8 cellular contexts compared by ENCODE assay signal in genomic region chr2:85611705-85612587, GRCh38. TPM values are rescaled to one million over a fixed set of nuclear protein-coding genes. Genes with fewer than 3 reads are reported as not detected.
DNase-seq lines count a peak whose midpoint lies in the region; ATAC-seq and TF ChIP-seq lines count a peak whose summit lies in the region.

Gene C2orf68, minus strand, starts transcription at chr2:85612066. Its CDS starts 82 bp downstream, at chr2:85611984.

- peak; percentile 91 for DNase-seq in ACHN
- DNase-seq in NCI-H2196 treated with DMSO at 0.1 percent for 48 hours (lab: John Stamatoyannopoulos, UW; ENCODE audit: unreplicated experiment) = peak; percentile 53
- peak; percentile 79 for DNase-seq in mammary epithelial cell
- DNase-seq in iPS-NIHi7 (ENCODE audit: extremely low spot score) = peak; percentile 95
- peak; percentile 65 for DNase-seq in smooth muscle cell (lab: John Stamatoyannopoulos, UW; ENCODE audit: unreplicated experiment)

- H3K4me2 ChIP-seq in mammary epithelial cell (ENCODE audit: insufficient read depth, low read depth, low read length) (peak within 1 kb of the TSS; percentile 89), smooth muscle cell (peak within 1 kb of the TSS; percentile 92)

- peaks cover 29% of the 10 kb centered on the region for H3F3A ChIP-seq in smooth muscle cell (ENCODE audit: low read depth)

- peak within 1 kb of the TSS; percentile 80 for H3K4me3 ChIP-seq in WI38 (ENCODE audit: low read depth, low read length)
- H3K4me3 ChIP-seq in mammary epithelial cell (replicated peaks in 1 of 3; ENCODE audit: insufficient read depth in 1 of 3, low read depth in 2 of 3, low read length in 3 of 3) = peak within 1 kb of the TSS; percentile 60 to 92 (median 78)
- H3K4me3 ChIP-seq in smooth muscle cell = peak within 1 kb of the TSS; percentile 74

- 26% methylated on average over 19 of the region's 73 CpGs for WGBS in mammary epithelial cell (ENCODE audit: low coverage, missing lambda C conversion rate)
- WGBS in smooth muscle cell (ENCODE audit: low lambda C conversion rate) = 9% methylated on average over 72 of the region's 73 CpGs

- H3K79me2 ChIP-seq in mammary epithelial cell (ENCODE audit: insufficient read depth, low read length) = peaks cover 32% of the 10 kb centered on the region
- H3K79me2 ChIP-seq in smooth muscle cell (ENCODE audit: low read depth) = peaks cover 33% of the 10 kb centered on the region

- H3K4me1 ChIP-seq in mammary epithelial cell (ENCODE audit: insufficient read depth, low read length) (peaks cover 10% of the 10 kb centered on the region), smooth muscle cell (ENCODE audit: low read depth) (peaks cover 2% of the 10 kb centered on the region)

- H3K9ac ChIP-seq in mammary epithelial cell (ENCODE audit: insufficient read depth, low read length) (peak within 1 kb of the TSS; percentile 34), smooth muscle cell (ENCODE audit: low read depth) (peak within 1 kb of the TSS; percentile 70)

- H2AFZ ChIP-seq in mammary epithelial cell (ENCODE audit: low read depth, low read length) = peak within 1 kb of the TSS; percentile 92
- H2AFZ ChIP-seq in smooth muscle cell (ENCODE audit: low read depth) = peak within 1 kb of the TSS; percentile 82

- TSS peak; percentile 88 for BruUV-seq in mammary epithelial cell (replicated peaks; lab: Mats Ljungman, UMichigan)

- TF ChIP-seq POLR2A in GM18526 (IDR thresholded peaks at IDR 0.05; ENCODE audit: extremely low read depth, insufficient read length) = peak; percentile 73

- in situ Hi-C loops in ACHN (cut with HindIII; ENCODE audit: low pct_ligation_motif_present, low pct_unique_long_range_greater_than_20kb, low sequenced_read_pairs) (no loop called here), mammary epithelial cell (cut with MboI; ENCODE audit: low sequenced_read_pairs in 2 of 2) (no loop called here)

- H3K27ac ChIP-seq in mammary epithelial cell (ENCODE audit: insufficient read depth, low read depth, low read length) (peak within 1 kb of the TSS; percentile 66), smooth muscle cell (ENCODE audit: low read depth) (peak within 1 kb of the TSS; percentile 77)

- H3K9me3 ChIP-seq in mammary epithelial cell (replicated peaks; ENCODE audit: insufficient read depth, low read length) = no peaks in the 10 kb centered on the region
- H3K9me3 ChIP-seq in smooth muscle cell (replicated peaks; ENCODE audit: low read depth) = no peaks in the 10 kb centered on the region

- ATAC-seq in HG03064 (IDR thresholded peaks at IDR 0.05; ENCODE audit: low read depth, unreplicated experiment) = peak; percentile 66

- no peaks in the 10 kb centered on the region for H3K27me3 ChIP-seq in mammary epithelial cell (ENCODE audit: insufficient read depth, low read length)
- no peaks in the 10 kb centered on the region for H3K27me3 ChIP-seq in smooth muscle cell (ENCODE audit: low read depth)

- H4K20me1 ChIP-seq in mammary epithelial cell (ENCODE audit: insufficient read depth, low read length) (no peaks in the 10 kb centered on the region), smooth muscle cell (ENCODE audit: low read depth) (peaks cover 9% of the 10 kb centered on the region)

- CTCF ChIA-PET in mammary epithelial cell (lab: Charles Lee; ENCODE audit: low non-redundant PET) = no interaction called here

- H3K36me3 ChIP-seq in mammary epithelial cell (ENCODE audit: insufficient read depth, low read length) = no peaks in the 10 kb centered on the region
- no peaks in the 10 kb centered on the region for H3K36me3 ChIP-seq in smooth muscle cell (ENCODE audit: low read depth)

- intact Hi-C loops in mammary epithelial cell (cut with micrococcal nuclease) = loop anchor here (1.0 kb wide), 1 partner anchor 10 kb away; the partner anchor contains the start of gene TMEM150A

- dilution Hi-C loops in mammary epithelial cell (cut with HindIII; ENCODE audit: low sequenced_read_pairs) = no loop called here

- TF ChIP-seq CTCF in WI38 (IDR thresholded peaks at IDR 0.05; ENCODE audit: low read depth, low read length) = no peak
- TF ChIP-seq CTCF in mammary epithelial cell (conservative IDR thresholded peaks at IDR 0.05 in 1 of 2, IDR thresholded peaks at IDR 0.05 in 1 of 2; ENCODE audit: extremely low read depth in 1 of 2, insufficient read depth in 1 of 2, low read depth in 1 of 2, low read length in 2 of 2) = no peak
- no peak for TF ChIP-seq CTCF in smooth muscle cell (IDR thresholded peaks at IDR 0.05; ENCODE audit: borderline replicate concordance, insufficient read depth, poor library complexity, severe bottlenecking)

RNA-seq across cellular contexts. Expression of gene C2orf68, which starts in this region (rescaled TPM):
- total RNA-seq in mammary epithelial cell (10 to 100 TPM; 10.8 to 21.9 TPM), smooth muscle cell (7.9 and 9.1 TPM in 2 replicates)
- polyA plus RNA-seq in mammary epithelial cell (7.0 TPM), smooth muscle cell (10.1 and 11.6 TPM in 2 replicates)
- 48.4 TPM for polyA minus RNA-seq in mammary epithelial cell

Comparison
In these comparisons a context has a peak if more than half of its experiments do, and no peak if none do; other contexts are left out.
1. Peak in every context shown above with its lines: DNase-seq, ATAC-seq, H3K4me3 ChIP-seq and H3K27ac ChIP-seq.